Comparison of ENCODE assay signal across 22 cellular contexts in the genomic region with DNA sequence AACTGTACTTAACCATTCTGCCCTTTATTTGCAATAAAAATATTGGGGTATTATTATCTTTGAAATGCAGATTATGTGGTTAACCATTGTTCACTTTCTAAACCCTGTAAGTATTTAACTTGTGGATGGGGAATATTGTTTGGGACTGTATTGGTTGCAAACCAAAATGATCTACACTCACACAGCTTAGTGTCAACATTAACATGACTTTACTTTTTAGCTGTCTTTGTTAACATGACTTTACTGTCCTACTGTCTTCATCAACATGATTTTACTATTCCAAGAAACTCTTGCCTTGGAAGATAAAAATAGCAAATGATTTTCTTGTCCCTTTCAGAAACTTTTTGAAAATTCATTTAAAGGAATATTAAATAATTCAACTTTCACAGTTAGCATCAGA.
DNase-seq lines count a peak whose midpoint lies in the region; ATAC-seq and TF ChIP-seq lines count a peak whose summit lies in the region.
"Had no signal": no experiment of that assay in that cellular context is flagged by ENCODE, and none has a peak within 500 bp of the region (broad histone marks: within the 10 kb centered on the region; RNA-seq: fewer than 3 reads in every experiment).

No MANE protein-coding gene starts in this region.

- no peaks in the 10 kb centered on the region for H3K9me2 ChIP-seq in HCT116 (ENCODE audit: insufficient read depth)

- no peak overlapping the region for H3K9ac ChIP-seq in HCT116 (ENCODE audit: low read length)
- H3K9ac ChIP-seq in KMS-11: no peak overlapping the region
- no peak overlapping the region for H3K9ac ChIP-seq in mesenchymal stem cell (ENCODE audit: low read length)
- H3K9ac ChIP-seq: BLaER1 treated with 17β-estradiol and CSF1 and Interleukin-3, amounts not matched to agents 10 nM and 100 nM had no signal

- POLR2A ChIA-PET in HCT116 (lab: Charles Lee): no interaction called here

- no peak overlapping the region for H2AFZ ChIP-seq in HCT116 (ENCODE audit: low read depth, low read length, poor library complexity, severe bottlenecking)
- no peak overlapping the region for H2AFZ ChIP-seq in KMS-11 (ENCODE audit: low read depth)
- no peak overlapping the region for H2AFZ ChIP-seq in mesenchymal stem cell (ENCODE audit: low read depth, low read length)

- TF ChIP-seq RAD21 in HCT116 (IDR thresholded peaks at IDR 0.05; ENCODE audit: low read depth): no peak

- H3K4me2 ChIP-seq in HCT116 (ENCODE audit: low read length) (no peak overlapping the region), KMS-11 (peak overlapping the region; percentile 45; the same call in 1 of the 2 replicates), mesenchymal stem cell (ENCODE audit: low read length, poor library complexity, severe bottlenecking) (no peak overlapping the region)
- H3K4me2 ChIP-seq: A549 had no signal

- H3K9me3 ChIP-seq in HCT116 (ENCODE audit: control insufficient read depth in 1 of 2, insufficient read depth in 1 of 2, low read depth in 1 of 2, low read length in 2 of 2) (no peaks in the 10 kb centered on the region), mesenchymal stem cell (ENCODE audit: control insufficient read depth, low read length) (no peaks in the 10 kb centered on the region), MG63 (no peaks in the 10 kb centered on the region)
- H3K9me3 ChIP-seq: A549; BE2C; BLaER1 treated with 17β-estradiol and CSF1 and Interleukin-3, amounts not matched to agents 10 nM and 100 nM had no signal

- H2BK15ac ChIP-seq in mesenchymal stem cell (ENCODE audit: low read depth, poor library complexity, severe bottlenecking): no peak overlapping the region

- no peak overlapping the region for H3K14ac ChIP-seq in mesenchymal stem cell (ENCODE audit: low read length in 2 of 2)

- no peaks in the 10 kb centered on the region; the same call in 1 of the 2 replicates for H4K20me1 ChIP-seq in HCT116 (ENCODE audit: insufficient read depth)
- H4K20me1 ChIP-seq in KMS-11 (ENCODE audit: insufficient read depth): no peaks in the 10 kb centered on the region
- H4K20me1 ChIP-seq: BLaER1 treated with 17β-estradiol and CSF1 and Interleukin-3, amounts not matched to agents 10 nM and 100 nM had no signal

- TF ChIP-seq POLR2A in HCT116 (IDR thresholded peaks at IDR 0.05; ENCODE audit: borderline replicate concordance, extremely low read depth, insufficient read depth, insufficient read length): no peak

- H3K79me2 ChIP-seq in HCT116 (ENCODE audit: insufficient read depth, low read length) (no peaks in the 10 kb centered on the region), KMS-11 (ENCODE audit: insufficient read depth, low read depth) (no peaks in the 10 kb centered on the region)

- H3K23ac ChIP-seq in mesenchymal stem cell (ENCODE audit: low read length in 2 of 2): no peak overlapping the region

- no peaks in the 10 kb centered on the region for H3K4me1 ChIP-seq in HCT116 (ENCODE audit: control insufficient read depth in 1 of 2, insufficient read depth in 2 of 2, low read length in 2 of 2)
- H3K4me1 ChIP-seq in KMS-11 (ENCODE audit: low read depth, poor library complexity, severe bottlenecking): peaks cover 32% of the 10 kb centered on the region
- H3K4me1 ChIP-seq in mesenchymal stem cell (ENCODE audit: control insufficient read depth, insufficient read depth, low read depth, low read length): no peaks in the 10 kb centered on the region
- H3K4me1 ChIP-seq: A549, BE2C had no signal

- no peak for DNase-seq in HCT116 (ENCODE audit: low read depth, low spot score)
- DNase-seq in astrocyte of the hippocampus (ENCODE audit: low read depth, low spot score): peak; percentile 6
- peak; percentile 2 for DNase-seq in mesenchymal stem cell
- no peak for DNase-seq in stimulated activated CD4-positive, alpha-beta T cell treated with anti-CD3 and anti-CD28 coated beads, Interleukin-4, amount 100 ng/mL, for 24 hours
- no peak for DNase-seq in MG63
- DNase-seq: 8988T; ACHN; AML-193; BE2C; CD4-positive, alpha-beta T cell; CD8-positive, alpha-beta memory T cell; DMS 273 treated with DMSO at 0.1 percent for 48 hours; DMS79; EL; GDM1; H9; HFFc6 had no signal

- RAD21 ChIA-PET in HCT116 (lab: Charles Lee; ENCODE audit: low non-redundant PET in 1 of 2, low total read pairs in 2 of 2, uncharacterized antibody in 2 of 2, unreplicated experiment in 2 of 2): no interaction called here

- intact Hi-C loops in HCT116 (cut with micrococcal nuclease): no loop called here

- no peak overlapping the region for H4K8ac ChIP-seq in mesenchymal stem cell (ENCODE audit: low read length)

- H3K27me3 ChIP-seq in HCT116 (ENCODE audit: insufficient read depth, low read length): peaks cover 17% of the 10 kb centered on the region; the same call in 1 of the 2 replicates
- H3K27me3 ChIP-seq in KMS-11 (ENCODE audit: insufficient read depth, low read depth): no peaks in the 10 kb centered on the region
- H3K27me3 ChIP-seq in mesenchymal stem cell (ENCODE audit: control insufficient read depth in 1 of 2, insufficient read depth in 1 of 2, low read length in 2 of 2): no peaks in the 10 kb centered on the region
- no peaks in the 10 kb centered on the region for H3K27me3 ChIP-seq in MG63
- H3K27me3 ChIP-seq: BE2C; BLaER1 treated with 17β-estradiol and CSF1 and Interleukin-3, amounts not matched to agents 10 nM and 100 nM had no signal

- H2BK12ac ChIP-seq in mesenchymal stem cell (ENCODE audit: low read length in 2 of 2): no peak overlapping the region

- no peak for TF ChIP-seq CTCF in HCT116 (IDR thresholded peaks at IDR 0.05 in 2 of 3, conservative IDR thresholded peaks at IDR 0.05 in 1 of 3; ENCODE audit: borderline replicate concordance in 1 of 3, insufficient read depth in 1 of 3, low read depth in 2 of 3, low read length in 2 of 3)
- TF ChIP-seq CTCF in KMS-11 (conservative IDR thresholded peaks at IDR 0.05; ENCODE audit: low read depth, low read length): no peak

- CTCF ChIA-PET in HCT116 (lab: Charles Lee): no interaction called here

- H3K36me3 ChIP-seq in HCT116 (ENCODE audit: control insufficient read depth in 1 of 2, insufficient read depth in 2 of 2, low read length in 2 of 2): no peaks in the 10 kb centered on the region
- no peaks in the 10 kb centered on the region for H3K36me3 ChIP-seq in KMS-11 (ENCODE audit: insufficient read depth)
- no peaks in the 10 kb centered on the region for H3K36me3 ChIP-seq in mesenchymal stem cell (ENCODE audit: control insufficient read depth in 1 of 2, insufficient read depth in 2 of 2, low read depth in 1 of 2, low read length in 2 of 2)
- H3K36me3 ChIP-seq in MG63: no peaks in the 10 kb centered on the region
- H3K36me3 ChIP-seq: BE2C; BLaER1 treated with 17β-estradiol and CSF1 and Interleukin-3, amounts not matched to agents 10 nM and 100 nM had no signal

- no TSS peak for BruUV-seq in HCT116 (replicated peaks; lab: Mats Ljungman, UMichigan)

- H2BK5ac ChIP-seq in mesenchymal stem cell (ENCODE audit: low read depth, low read length, poor library complexity, severe bottlenecking): no peak overlapping the region

- ATAC-seq in HCT116: no peak
- no peak for ATAC-seq in GM18511 (IDR thresholded peaks at IDR 0.05; ENCODE audit: unreplicated experiment)
- ATAC-seq: A549, GM12878 had no signal

- H2BK120ac ChIP-seq in mesenchymal stem cell (ENCODE audit: low read depth, low read length): no peak overlapping the region

- H3K18ac ChIP-seq in mesenchymal stem cell (ENCODE audit: low read depth in 1 of 2, low read length in 2 of 2): no peak overlapping the region

- no peak overlapping the region for H2AK5ac ChIP-seq in mesenchymal stem cell (ENCODE audit: low read length, severe bottlenecking)

- no peaks in the 10 kb centered on the region for H3K79me1 ChIP-seq in mesenchymal stem cell (replicated peaks; ENCODE audit: low read length, poor library complexity, severe bottlenecking)

- H3K27ac ChIP-seq in HCT116 (ENCODE audit: low read depth, low read length) (no peak overlapping the region), KMS-11 (no peak overlapping the region), mesenchymal stem cell (ENCODE audit: low read length, poor library complexity, severe bottlenecking) (no peak overlapping the region)
- H3K27ac ChIP-seq: A549; BLaER1 treated with 17β-estradiol and CSF1 and Interleukin-3, amounts not matched to agents 10 nM and 100 nM had no signal

- no peak overlapping the region for H3K4me3 ChIP-seq in HCT116 (replicated peaks in 1 of 2; ENCODE audit: low read depth in 1 of 2, low read length in 2 of 2)
- no peak overlapping the region for H3K4me3 ChIP-seq in KMS-11 (IDR thresholded peaks at IDR 0.05; ENCODE audit: insufficient read depth, low read depth, low read length)
- H3K4me3 ChIP-seq in mesenchymal stem cell (ENCODE audit: insufficient read depth in 1 of 2, low read depth in 1 of 2, low read length in 2 of 2): no peak overlapping the region
- no peak overlapping the region for H3K4me3 ChIP-seq in MG63
- H3K4me3 ChIP-seq: A549; BLaER1 treated with 17β-estradiol and CSF1 and Interleukin-3, amounts not matched to agents 10 nM and 100 nM; GM12878 had no signal

- H4K91ac ChIP-seq in mesenchymal stem cell (ENCODE audit: low read length): no peak overlapping the region

- H3K4ac ChIP-seq in mesenchymal stem cell (ENCODE audit: low read depth in 1 of 2, low read length in 2 of 2): no peak overlapping the region

TF ChIP-seq in HCT116, 20 proteins besides CTCF, POLR2A, EP300 and RAD21:
- no peak for TF ChIP-seq FOSL1 (IDR thresholded peaks at IDR 0.05; ENCODE audit: low read depth)
- TF ChIP-seq EZH2 (IDR thresholded peaks at IDR 0.05): 0 out of 2 replicates have a peak, but pooled peaks have one; percentile 41

Comparison
In these comparisons a context has a peak if more than half of its experiments do, and no peak if none do; other contexts are left out.
1. DNase-seq: peak in astrocyte of the hippocampus (single experiment) and mesenchymal stem cell (single experiment); none in HCT116 (single experiment), stimulated activated CD4-positive, alpha-beta T cell treated with anti-CD3 and anti-CD28 coated beads, Interleukin-4, amount 100 ng/mL, for 24 hours (single experiment) and MG63 (single experiment).